Comparison of ENCODE assay signal across 8 cellular contexts in the genomic region with DNA sequence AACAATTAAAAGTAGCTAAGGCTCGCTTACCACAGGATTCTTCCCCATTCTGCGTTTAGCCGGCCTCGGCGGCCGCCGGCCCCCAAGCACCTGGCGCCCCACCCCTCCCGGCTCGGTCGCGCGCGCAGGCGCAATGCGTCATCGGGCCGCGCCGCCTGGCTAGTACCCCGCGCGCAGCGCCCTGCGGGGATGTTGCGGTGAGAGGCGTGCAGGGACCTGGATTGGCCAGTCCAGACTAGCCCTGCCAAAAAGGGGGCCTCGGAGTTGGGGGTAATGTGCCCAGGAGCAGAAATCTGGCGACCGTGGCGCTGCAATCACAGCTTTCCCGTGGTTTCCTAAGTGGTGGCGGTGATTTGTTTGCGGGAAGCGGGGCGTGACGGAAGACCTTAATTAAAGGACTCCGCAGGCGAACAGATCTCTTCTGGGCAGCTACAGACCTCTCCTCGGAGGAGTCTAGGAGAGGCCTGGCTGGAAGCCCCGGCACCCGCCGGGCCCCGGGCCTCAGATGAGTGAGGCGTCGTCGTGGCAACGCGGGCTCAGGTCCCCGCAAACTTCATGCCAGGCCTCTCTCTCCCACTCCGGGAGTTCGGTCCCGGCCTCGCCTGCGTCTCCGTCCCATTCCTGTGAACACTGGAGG. TPM values are rescaled to one million over a fixed set of nuclear protein-coding genes. Genes with fewer than 3 reads are reported as not detected.
A peak's percentile ranks its signal among the peaks of the same experiment; 100 is the strongest.
DNase-seq lines count a peak whose midpoint lies in the region; ATAC-seq, FAIRE-seq and TF ChIP-seq lines count a peak whose summit lies in the region.

No MANE protein-coding gene starts in this region.

- H3K36me3 ChIP-seq in cardiac muscle cell (peaks cover 9% of the 10 kb centered on the region), parathyroid adenoma (ENCODE audit: control insufficient read depth, insufficient read depth, low read length) (no peaks in the 10 kb centered on the region), tibial artery (peaks cover 0 to 20% (median 11%) of the 10 kb centered on the region in 3 donors)

- H3K27me3 Mint-ChIP-seq in activated naive CD8-positive, alpha-beta T cell treated with anti-CD3 and anti-CD28 coated beads for 36 hours: no peaks in the 10 kb centered on the region

- H3K4me3 ChIP-seq in cardiac muscle cell (peak overlapping the region; percentile 54), parathyroid adenoma (ENCODE audit: low read depth, low read length) (peak overlapping the region; percentile 95), tibial artery (peak overlapping the region; percentile 82)

- H3K9ac ChIP-seq in parathyroid adenoma: peak overlapping the region; percentile 61

- no peaks in the 10 kb centered on the region for H3K36me3 Mint-ChIP-seq in activated naive CD8-positive, alpha-beta T cell treated with anti-CD3 and anti-CD28 coated beads for 36 hours

- no peak for TF ChIP-seq CTCF in cardiac muscle cell (IDR thresholded peaks at IDR 0.05; ENCODE audit: low read depth, low read length)
- peak; percentile 10 for TF ChIP-seq CTCF in parathyroid adenoma (IDR thresholded peaks at IDR 0.05)
- TF ChIP-seq CTCF in tibial artery (IDR thresholded peaks at IDR 0.05): no peak

- H3K4me1 ChIP-seq in cardiac muscle cell (ENCODE audit: low read depth) (peaks cover 22% of the 10 kb centered on the region), parathyroid adenoma (peaks cover 6% of the 10 kb centered on the region), tibial artery (peaks cover 0 to 16% (median 7%) of the 10 kb centered on the region in 4 donors)

- peak overlapping the region; percentile 90 for H3K4me3 Mint-ChIP-seq in activated naive CD8-positive, alpha-beta T cell treated with anti-CD3 and anti-CD28 coated beads for 36 hours

- peaks cover 7% of the 10 kb centered on the region for H3K4me1 Mint-ChIP-seq in activated naive CD8-positive, alpha-beta T cell treated with anti-CD3 and anti-CD28 coated beads for 36 hours

- H3K4me2 ChIP-seq in parathyroid adenoma (ENCODE audit: low read length): peak overlapping the region; percentile 93

- H3K27ac ChIP-seq in cardiac muscle cell (peak overlapping the region; percentile 89), parathyroid adenoma (peak overlapping the region; percentile 83), tibial artery (peak overlapping the region; percentile 98)

- TF ChIP-seq POLR2A in H54 (IDR thresholded peaks at IDR 0.05; ENCODE audit: low read depth, low read length): peak; percentile 64

- H3K9me3 Mint-ChIP-seq in activated naive CD8-positive, alpha-beta T cell treated with anti-CD3 and anti-CD28 coated beads for 36 hours: no peaks in the 10 kb centered on the region

- no peaks in the 10 kb centered on the region for H3K79me2 ChIP-seq in parathyroid adenoma

- H2AFZ ChIP-seq in parathyroid adenoma: peak overlapping the region; percentile 83

- H3K27me3 ChIP-seq in cardiac muscle cell (no peaks in the 10 kb centered on the region), parathyroid adenoma (ENCODE audit: control insufficient read depth, insufficient read depth, low read length) (no peaks in the 10 kb centered on the region), tibial artery (no peaks in the 10 kb centered on the region)

- in situ Hi-C loops in G401 (cut with HindIII; ENCODE audit: low sequenced_read_pairs): no loop called here

- intact Hi-C loops in tibial artery (cut with DNase I; ENCODE audit: low total_unique reads): no loop called here

- H3K27ac Mint-ChIP-seq in activated naive CD8-positive, alpha-beta T cell treated with anti-CD3 and anti-CD28 coated beads for 36 hours: peak overlapping the region; percentile 89

- no peak for FAIRE-seq in H54 (lab: Jason Lieb, UNC)

- peak; percentile 85 for DNase-seq in G401 (ENCODE audit: low spot score)
- DNase-seq in H54 (ENCODE audit: insufficient read length, low spot score): peak; percentile 67
- peak; percentile 83 for DNase-seq in LoVo (ENCODE audit: low spot score)
- peak; percentile 89 for DNase-seq in activated naive CD8-positive, alpha-beta T cell treated with anti-CD3 and anti-CD28 coated beads for 36 hours
- peak; percentile 85 to 87 for DNase-seq in cardiac muscle cell (ENCODE audit: low read depth in 1 of 2, low spot score in 1 of 2)
- peak; percentile 77 to 87 for DNase-seq in tibial artery

- peak; percentile 81 for ATAC-seq in SK-N-SH treated with all-trans-retinoic acid at 6 μM for 48 hours

- no peaks in the 10 kb centered on the region for H3K9me3 ChIP-seq in cardiac muscle cell (ENCODE audit: low read depth)
- H3K9me3 ChIP-seq in parathyroid adenoma (ENCODE audit: control insufficient read depth, low read length): no peaks in the 10 kb centered on the region
- H3K9me3 ChIP-seq in tibial artery: no peaks in the 10 kb centered on the region

TF ChIP-seq in SK-N-SH treated with all-trans-retinoic acid at 6 μM for 48 hours, 23 proteins besides CTCF, POLR2A, EP300 and RAD21:
- TF ChIP-seq ZFP3 (CRISPR knock-in tag; IDR thresholded peaks at IDR 0.05) (no peak), ISL1 (CRISPR knock-in tag; IDR thresholded peaks at IDR 0.05) (no peak), CSDC2 (CRISPR knock-in tag; IDR thresholded peaks at IDR 0.05) (no peak), ZNF8 (CRISPR knock-in tag; IDR thresholded peaks at IDR 0.05) (no peak), SNAI2 (CRISPR knock-in tag; IDR thresholded peaks at IDR 0.05) (0 out of 2 replicates have a peak, but pooled peaks have one; percentile 64), ESRRG (CRISPR knock-in tag; IDR thresholded peaks at IDR 0.05) (0 out of 2 replicates have a peak, but pooled peaks have one; percentile 20)
- TF ChIP-seq, protein P1, sequence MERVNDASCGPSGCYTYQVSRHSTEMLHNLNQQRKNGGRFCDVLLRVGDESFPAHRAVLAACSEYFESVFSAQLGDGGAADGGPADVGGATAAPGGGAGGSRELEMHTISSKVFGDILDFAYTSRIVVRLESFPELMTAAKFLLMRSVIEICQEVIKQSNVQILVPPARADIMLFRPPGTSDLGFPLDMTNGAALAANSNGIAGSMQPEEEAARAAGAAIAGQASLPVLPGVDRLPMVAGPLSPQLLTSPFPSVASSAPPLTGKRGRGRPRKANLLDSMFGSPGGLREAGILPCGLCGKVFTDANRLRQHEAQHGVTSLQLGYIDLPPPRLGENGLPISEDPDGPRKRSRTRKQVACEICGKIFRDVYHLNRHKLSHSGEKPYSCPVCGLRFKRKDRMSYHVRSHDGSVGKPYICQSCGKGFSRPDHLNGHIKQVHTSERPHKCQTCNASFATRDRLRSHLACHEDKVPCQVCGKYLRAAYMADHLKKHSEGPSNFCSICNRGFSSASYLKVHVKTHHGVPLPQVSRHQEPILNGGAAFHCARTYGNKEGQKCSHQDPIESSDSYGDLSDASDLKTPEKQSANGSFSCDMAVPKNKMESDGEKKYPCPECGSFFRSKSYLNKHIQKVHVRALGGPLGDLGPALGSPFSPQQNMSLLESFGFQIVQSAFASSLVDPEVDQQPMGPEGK (CRISPR knock-in tag; IDR thresholded peaks at IDR 0.05; ENCODE audit: borderline replicate concordance): no peak
TF ChIP-seq in SK-N-SH treated with all-trans-retinoic acid at 6 μM for 48 hours: peak in this region for 2.

RNA-seq across cellular contexts. Expression of a gene that starts 0.6 kb away (rescaled TPM):
- total RNA-seq in G401 (2014; rRNA removed; shearing (Covaris generic)): 153 and 240 TPM in 2 replicates
- total RNA-seq in activated naive CD8-positive, alpha-beta T cell treated with anti-CD3 and anti-CD28 coated beads for 36 hours: 10 to 100 TPM; 18.5 to 20.4 TPM
- 23.5 and 37.1 TPM in 2 replicates for total RNA-seq in cardiac muscle cell
- polyA plus RNA-seq in cardiac muscle cell: 35.4 and 44.0 TPM in 2 replicates

RNA-seq across cellular contexts. Expression of a gene that starts 55.7 kb away (rescaled TPM):
- total RNA-seq in G401 (2014; rRNA removed; shearing (Covaris generic)): 7.4 and 8.8 TPM in 2 replicates
- not detected for total RNA-seq in activated naive CD8-positive, alpha-beta T cell treated with anti-CD3 and anti-CD28 coated beads for 36 hours
- total RNA-seq in cardiac muscle cell: 0.04 and 0.27 TPM in 2 replicates
- polyA plus RNA-seq in cardiac muscle cell: 0.15 TPM in 1 of 2 replicates, not detected in the other

Comparison
In these comparisons a context has a peak if more than half of its experiments do, and no peak if none do; other contexts are left out.
1. Peak in every context shown above with its lines: DNase-seq, ATAC-seq, H3K4me3 ChIP-seq and H3K27ac ChIP-seq.